ENCODE assay signal across 16 cellular contexts in genomic region chr10:72270607-72271281, GRCh38. TPM values are rescaled to one million over a fixed set of nuclear protein-coding genes. Genes with fewer than 3 reads are reported as not detected.
DNase-seq lines count a peak whose midpoint lies in the region; ATAC-seq, FAIRE-seq and TF ChIP-seq lines count a peak whose summit lies in the region.
"Had no signal": no experiment of that assay in that cellular context is flagged by ENCODE, and none has a peak within 500 bp of the region (broad histone marks: within the 10 kb centered on the region; RNA-seq: fewer than 3 reads in every experiment).

No MANE protein-coding gene starts in this region.

- H4K20me1 ChIP-seq in keratinocyte (ENCODE audit: control insufficient read depth, extremely low read depth, insufficient read depth, low read length), result peaks cover 19% of the 10 kb centered on the region

- DNase-seq in left ventricle myocardium inferior (no peak), left cardiac atrium (no peak), T-helper 17 cell (no peak), keratinocyte (ENCODE audit: low read depth, low spot score) (no peak), tibial nerve (ENCODE audit: low spot score in 2 of 2) (no peak), mesenteric fat pad (ENCODE audit: low spot score) (no peak), NCI-H2081 (lab: John Stamatoyannopoulos, UW) (no peak)
- DNase-seq: activated CD4-positive, CD25-positive, alpha-beta regulatory T cell; activated gamma-delta T cell; BE2C; NCI-H1105; NCI-H69; ovary; SJCRH30 had no signal

- TF ChIP-seq CTCF in left ventricle myocardium inferior (IDR thresholded peaks at IDR 0.05; ENCODE audit: borderline replicate concordance) (no peak), keratinocyte (optimal IDR thresholded peaks at IDR 0.05 in 1 of 3, IDR thresholded peaks at IDR 0.05 in 1 of 3, conservative IDR thresholded peaks at IDR 0.05 in 1 of 3; ENCODE audit: extremely low read depth in 1 of 3, insufficient read depth in 2 of 3, low read length in 3 of 3) (no peak), tibial nerve (IDR thresholded peaks at IDR 0.05) (no peak)

- peak overlapping the region; percentile 28 for H3K4me2 ChIP-seq in keratinocyte (ENCODE audit: control insufficient read depth, extremely low read depth, insufficient read depth, low read depth, low read length)

- no peak overlapping the region for H2AFZ ChIP-seq in keratinocyte (ENCODE audit: control insufficient read depth, low read length)

- peak; percentile 65 for FAIRE-seq in keratinocyte (lab: Jason Lieb, UNC)

- intact Hi-C loops in left ventricle myocardium inferior (cut with micrococcal nuclease) (loop anchor here (10.0 kb wide), 1 partner anchor 54 kb away; no protein-coding TSS in a partner anchor), left cardiac atrium (cut with DNase I) (loop anchor here (5.0 to 10.0 kb wide), 3 partner anchors 47 to 54 kb away; partner anchors contain the start of genes ANAPC16 (in 1 of the 2) and ASCC1 (in 1 of the 2))

- H3K27ac ChIP-seq in left ventricle myocardium inferior (replicated peaks) (peak overlapping the region; percentile 100), keratinocyte (ENCODE audit: control insufficient read depth, insufficient read depth, low read length) (no peak overlapping the region), tibial nerve (peak overlapping the region in 3 of 4 donors; percentile 95 to 100 (median 100))
- H3K27ac ChIP-seq: ovary, SJCRH30 had no signal

- H3K36me3 Mint-ChIP-seq in T-helper 17 cell (ENCODE audit: low read depth), result peaks cover 12% of the 10 kb centered on the region

- H3K4me1 ChIP-seq in left ventricle myocardium inferior, result peaks cover 46% of the 10 kb centered on the region
- peaks cover 25% of the 10 kb centered on the region for H3K4me1 ChIP-seq in keratinocyte (ENCODE audit: control insufficient read depth, extremely low read depth, insufficient read depth, low read length)
- peaks cover 0 to 29% (median 16%) of the 10 kb centered on the region in 4 donors for H3K4me1 ChIP-seq in tibial nerve

- peaks cover 18% of the 10 kb centered on the region for H3K79me2 ChIP-seq in keratinocyte (ENCODE audit: control insufficient read depth, insufficient read depth, low read length)

- dilution Hi-C loops in keratinocyte (cut with MboI; ENCODE audit: extremely low pct_ligation_motif_present, low sequenced_read_pairs), result no loop called here

- 76 to 78% methylated on average over 5 of the region's 5 CpGs for WGBS in tibial nerve, 2 donors

- no peaks in the 10 kb centered on the region for H3K9me1 ChIP-seq in keratinocyte (ENCODE audit: control insufficient read depth, extremely low read depth, insufficient read depth, low read length)

- H3K9me3 ChIP-seq in left ventricle myocardium inferior (replicated peaks) (no peaks in the 10 kb centered on the region), T-helper 17 cell (ENCODE audit: control insufficient read depth, low read length, poor library complexity, severe bottlenecking) (no peaks in the 10 kb centered on the region), keratinocyte (ENCODE audit: control insufficient read depth, low read depth, low read length) (no peaks in the 10 kb centered on the region), tibial nerve (no peaks in the 10 kb centered on the region)
- H3K9me3 ChIP-seq: BE2C, ovary, SJCRH30 had no signal

- H3K36me3 ChIP-seq in left ventricle myocardium inferior (peaks cover 13% of the 10 kb centered on the region), keratinocyte (ENCODE audit: control insufficient read depth in 2 of 2, extremely low read depth in 1 of 2, insufficient read depth in 2 of 2, low read length in 2 of 2) (peaks cover 13 to 19% of the 10 kb centered on the region in 2 experiments), tibial nerve (peaks cover 4 to 19% (median 15%) of the 10 kb centered on the region in 3 donors)
- H3K36me3 ChIP-seq: ovary had no signal

- H3K4me3 ChIP-seq in left ventricle myocardium inferior (no peak overlapping the region), keratinocyte (ENCODE audit: control insufficient read depth in 2 of 3, extremely low read depth in 1 of 3, insufficient read depth in 2 of 3, low read depth in 1 of 3, low read length in 3 of 3) (no peak overlapping the region), tibial nerve (no peak overlapping the region)
- H3K4me3 ChIP-seq: coronary artery, ovary, SJCRH30 had no signal

- no peak overlapping the region for H3K9ac ChIP-seq in keratinocyte (ENCODE audit: control insufficient read depth, extremely low read depth, insufficient read depth, low read length)

- H3K27me3 ChIP-seq in left ventricle myocardium inferior (ENCODE audit: low read depth), result no peaks in the 10 kb centered on the region
- H3K27me3 ChIP-seq in keratinocyte (ENCODE audit: control insufficient read depth, extremely low read depth, insufficient read depth, low read length), result no peaks in the 10 kb centered on the region
- no peaks in the 10 kb centered on the region for H3K27me3 ChIP-seq in tibial nerve
- H3K27me3 ChIP-seq: BE2C, ovary, SJCRH30 had no signal

- H3K4me3 Mint-ChIP-seq in T-helper 17 cell, result peak overlapping the region; percentile 73

- no peak for TF ChIP-seq EP300 in tibial nerve (IDR thresholded peaks at IDR 0.05)

- ATAC-seq in left cardiac atrium (no peak), T-helper 17 cell (no peak), GM21786 (IDR thresholded peaks at IDR 0.05; ENCODE audit: unreplicated experiment) (no peak)

- no peaks in the 10 kb centered on the region for H3K27me3 Mint-ChIP-seq in T-helper 17 cell

- H3K4me1 Mint-ChIP-seq in T-helper 17 cell, result peaks cover 24% of the 10 kb centered on the region

- no peak for TF ChIP-seq POLR2A in tibial nerve (IDR thresholded peaks at IDR 0.05)

- H3K27ac Mint-ChIP-seq in T-helper 17 cell, result peak overlapping the region; percentile 22

RNA-seq across cellular contexts. Expression of gene DDIT4, which starts 3.0 kb away (rescaled TPM):
- total RNA-seq in left ventricle myocardium inferior, result 66.3 TPM
- 100 to 1,000 TPM in 1 of 2 donors, 10 to 100 TPM in 1; 88.8 to 112 TPM for total RNA-seq in left cardiac atrium
- total RNA-seq in T-helper 17 cell, result 100 to 1,000 TPM; 186 to 300 TPM
- polyA plus RNA-seq in keratinocyte, result 153 to 289 TPM (median 248 TPM) in 3 replicates
- 227 TPM for polyA plus RNA-seq in keratinocyte (2011; ENCODE audit: low read depth)
- polyA plus RNA-seq in keratinocyte (2011; cell fraction: cytosol; rRNA removed), result 88.3 and 149 TPM in 2 replicates
- polyA plus RNA-seq in keratinocyte (2011; cell fraction: nucleus; rRNA removed), result 237 and 241 TPM in 2 replicates
- 409 and 466 TPM in 2 replicates for polyA plus RNA-seq in keratinocyte (2012; ENCODE audit: low replicate concordance)
- 214 to 285 TPM (median 225 TPM) in 3 replicates for polyA minus RNA-seq in keratinocyte
- 466 TPM for polyA minus RNA-seq in keratinocyte (2011; cell fraction: cytosol; rRNA and poly(A)+ RNA removed)
- polyA minus RNA-seq in keratinocyte (2011; cell fraction: nucleus; rRNA and poly(A)+ RNA removed), result 259 and 281 TPM in 2 replicates
- total RNA-seq in tibial nerve, result 1,000 to 10,000 TPM; 1,317 to 2,202 (median 1,604) TPM
- 236 TPM for total RNA-seq in mesenteric fat pad

RNA-seq across cellular contexts. Expression of gene ASCC1, which starts 54.7 kb away (rescaled TPM):
- total RNA-seq in left ventricle myocardium inferior (37.0 TPM), left cardiac atrium (10 to 100 TPM; 25.2 to 28.1 TPM), T-helper 17 cell (10 to 100 TPM; 14.0 to 14.6 TPM), tibial nerve (10 to 100 TPM; 34.2 to 85.7 (median 54.2) TPM), mesenteric fat pad (29.2 TPM)
- polyA plus RNA-seq in keratinocyte, result 21.3 to 32.9 TPM (median 31.9 TPM) in 3 replicates
- polyA plus RNA-seq in keratinocyte (2011; ENCODE audit: low read depth), result 21.0 TPM
- polyA plus RNA-seq in keratinocyte (2011; cell fraction: cytosol; rRNA removed), result 23.9 and 39.4 TPM in 2 replicates
- 26.3 and 28.9 TPM in 2 replicates for polyA plus RNA-seq in keratinocyte (2011; cell fraction: nucleus; rRNA removed)
- polyA plus RNA-seq in keratinocyte (2012; ENCODE audit: low replicate concordance), result 18.0 and 27.0 TPM in 2 replicates
- polyA minus RNA-seq in keratinocyte, result 12.9 to 33.0 TPM (median 25.1 TPM) in 3 replicates
- polyA minus RNA-seq in keratinocyte (2011; cell fraction: cytosol; rRNA and poly(A)+ RNA removed), result 22.6 TPM
- 14.8 and 26.8 TPM in 2 replicates for polyA minus RNA-seq in keratinocyte (2011; cell fraction: nucleus; rRNA and poly(A)+ RNA removed)

RNA-seq across cellular contexts. Expression of gene ANAPC16, which starts 54.9 kb away (rescaled TPM):
- total RNA-seq in left ventricle myocardium inferior (256 TPM), left cardiac atrium (100 to 1,000 TPM; 155 to 168 TPM), T-helper 17 cell (10 to 100 TPM; 69.5 to 85.7 TPM), tibial nerve (10 to 100 TPM; 52.6 to 72.3 (median 61.9) TPM), mesenteric fat pad (80.9 TPM)
- polyA plus RNA-seq in keratinocyte, result 61.6 to 93.9 TPM (median 70.2 TPM) in 3 replicates
- polyA plus RNA-seq in keratinocyte (2011; ENCODE audit: low read depth), result 49.2 TPM
- polyA plus RNA-seq in keratinocyte (2011; cell fraction: cytosol; rRNA removed), result 39.7 and 67.5 TPM in 2 replicates
- polyA plus RNA-seq in keratinocyte (2011; cell fraction: nucleus; rRNA removed), result 14.3 and 21.5 TPM in 2 replicates
- 50.0 and 66.0 TPM in 2 replicates for polyA plus RNA-seq in keratinocyte (2012; ENCODE audit: low replicate concordance)
- 10.7 to 23.5 TPM (median 17.1 TPM) in 3 replicates for polyA minus RNA-seq in keratinocyte
- polyA minus RNA-seq in keratinocyte (2011; cell fraction: cytosol; rRNA and poly(A)+ RNA removed), result 8.2 TPM
- 4.5 and 6.1 TPM in 2 replicates for polyA minus RNA-seq in keratinocyte (2011; cell fraction: nucleus; rRNA and poly(A)+ RNA removed)
